Comparison of ENCODE assay signal across 10 cellular contexts in the genomic region with DNA sequence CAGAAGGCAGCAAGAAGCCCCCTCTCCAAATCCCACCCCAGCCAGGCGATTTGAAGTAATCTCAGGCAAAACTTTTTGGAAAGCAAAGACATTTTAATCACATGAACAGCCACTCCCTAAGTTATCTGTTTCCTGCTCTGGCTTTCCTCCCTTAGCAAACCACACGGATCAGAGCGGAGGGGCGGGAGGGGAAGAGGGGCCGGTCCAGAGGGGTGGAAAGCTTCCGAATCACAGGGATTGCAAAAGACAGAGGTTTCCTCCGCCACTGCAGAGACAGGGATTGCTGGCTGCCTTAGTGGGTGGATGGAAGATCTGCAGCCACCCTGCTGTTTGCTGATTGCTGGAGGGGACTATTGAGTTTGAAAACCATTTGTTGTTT. TPM values are rescaled to one million over a fixed set of nuclear protein-coding genes. Genes with fewer than 3 reads are reported as not detected.
DNase-seq lines count a peak whose midpoint lies in the region; ATAC-seq, FAIRE-seq and TF ChIP-seq lines count a peak whose summit lies in the region.
"Had no signal": no experiment of that assay in that cellular context is flagged by ENCODE, and none has a peak within 500 bp of the region (broad histone marks: within the 10 kb centered on the region; RNA-seq: fewer than 3 reads in every experiment).

No MANE protein-coding gene starts in this region.

- TF ChIP-seq EP300 in esophagus muscularis mucosa (IDR thresholded peaks at IDR 0.05) = no peak

- WGBS in esophagus muscularis mucosa = 21% methylated on average over 7 of the region's 7 CpGs

- H3K9me3 ChIP-seq in PC-3 (ENCODE audit: low read length) = no peaks in the 10 kb centered on the region
- H3K9me3 ChIP-seq in esophagus muscularis mucosa = no peaks in the 10 kb centered on the region

- peak overlapping the region; percentile 85 for H3K27ac Mint-ChIP-seq in mesothelial cell of epicardium

- H3K4me2 ChIP-seq in PC-3 (ENCODE audit: low read length) = peak overlapping the region; percentile 27

- H3K4me1 ChIP-seq in ACC112 (ENCODE audit: control insufficient read depth, insufficient read depth, low read length, unreplicated experiment) (peaks cover 75% of the 10 kb centered on the region), PC-3 (ENCODE audit: insufficient read depth, low read length) (peaks cover 28% of the 10 kb centered on the region), esophagus muscularis mucosa (no peaks in the 10 kb centered on the region)

- H3K27ac ChIP-seq in ACC112 (ENCODE audit: low read depth, low read length) = peak overlapping the region; percentile 23; the same call in 1 of the 2 replicates
- H3K27ac ChIP-seq in PC-3 (ENCODE audit: low read length) = peak overlapping the region; percentile 36
- no peak overlapping the region for H3K27ac ChIP-seq in esophagus muscularis mucosa (replicated peaks in 1 of 4)

- no peak for TF ChIP-seq POLR2A in esophagus muscularis mucosa (IDR thresholded peaks at IDR 0.05; ENCODE audit: low read depth)

- TF ChIP-seq CTCF in PC-3 (conservative IDR thresholded peaks at IDR 0.05; ENCODE audit: low read depth, low read length) (no peak), esophagus muscularis mucosa (IDR thresholded peaks at IDR 0.05) (no peak), mesothelial cell of epicardium (IDR thresholded peaks at IDR 0.05; ENCODE audit: unreplicated experiment) (no peak), D721Med (IDR thresholded peaks at IDR 0.05; ENCODE audit: insufficient read depth, missing control alignments) (no peak)

- no peaks in the 10 kb centered on the region for H3K27me3 Mint-ChIP-seq in mesothelial cell of epicardium (ENCODE audit: low read depth)

- POLR2A ChIA-PET in PC-3 (lab: Charles Lee; ENCODE audit: unreplicated experiment) = no interaction called here

- no peaks in the 10 kb centered on the region for H3K36me3 Mint-ChIP-seq in mesothelial cell of epicardium
- H3K36me3 Mint-ChIP-seq: naive B cell had no signal

- no peaks in the 10 kb centered on the region for H3K9me3 Mint-ChIP-seq in mesothelial cell of epicardium
- H3K9me3 Mint-ChIP-seq: naive B cell had no signal

- 0 out of 2 replicates have a peak overlapping the region, but pooled peaks have one; percentile 1 for H3K9ac ChIP-seq in PC-3 (ENCODE audit: low read length)

- no peak overlapping the region for H3K4me3 ChIP-seq in ACC112 (ENCODE audit: low read depth, low read length)
- H3K4me3 ChIP-seq in PC-3 (ENCODE audit: low read length) = no peak overlapping the region
- H3K4me3 ChIP-seq in esophagus muscularis mucosa = peak overlapping the region in 3 of 4 donors; percentile 9 to 38 (median 28)

- no peaks in the 10 kb centered on the region for H3F3A ChIP-seq in PC-3 (ENCODE audit: low read length, unreplicated experiment)

- H3K9me2 ChIP-seq in PC-3 (replicated peaks; ENCODE audit: low read length) = no peaks in the 10 kb centered on the region

- H3K79me2 ChIP-seq in ACC112 (ENCODE audit: control insufficient read depth, insufficient read depth, low read length, unreplicated experiment) (no peaks in the 10 kb centered on the region), PC-3 (ENCODE audit: low read length) (no peaks in the 10 kb centered on the region)

- H4K20me1 ChIP-seq in PC-3 (ENCODE audit: low read length) = no peaks in the 10 kb centered on the region

- CTCF ChIA-PET in PC-3 (lab: Charles Lee) = interaction anchor here (0.5 to 1.0 kb wide), 4 partner anchors 29 to 43 kb away, joined by 3 to 4 read pairs (median 3); no protein-coding TSS in a partner anchor

- no peak for FAIRE-seq in D721Med (lab: Jason Lieb, UNC)

- DNase-seq in PC-3 (peak; percentile 81), esophagus muscularis mucosa (ENCODE audit: extremely low spot score) (no peak), mesothelial cell of epicardium (ENCODE audit: low spot score in 2 of 2, unreplicated experiment in 2 of 2) (no peak), D721Med (ENCODE audit: insufficient read length, low spot score) (no peak), cerebellar cortex (ENCODE audit: low spot score) (no peak), NCI-H82 treated with DMSO at 0.1 percent for 48 hours (lab: John Stamatoyannopoulos, UW; ENCODE audit: unreplicated experiment) (no peak)
- DNase-seq: naive B cell, NCI-H1417 treated with DMSO at 0.1 percent for 48 hours had no signal

- H3K4me1 Mint-ChIP-seq in mesothelial cell of epicardium = peaks cover 73% of the 10 kb centered on the region

- H3K36me3 ChIP-seq in ACC112 (ENCODE audit: insufficient read depth, low read length) (no peaks in the 10 kb centered on the region), PC-3 (ENCODE audit: low read depth, low read length) (no peaks in the 10 kb centered on the region; the same call in 1 of the 2 replicates), esophagus muscularis mucosa (no peaks in the 10 kb centered on the region)

- no peak overlapping the region for H2AFZ ChIP-seq in ACC112 (ENCODE audit: low read length, unreplicated experiment)
- H2AFZ ChIP-seq in PC-3 (ENCODE audit: low read length) = no peak overlapping the region

- intact Hi-C loops in PC-3 (cut with micrococcal nuclease) = loop anchor here (1.0 kb wide), 2 partner anchors 40 to 84 kb away; no protein-coding TSS in a partner anchor
- intact Hi-C loops in esophagus muscularis mucosa (cut with DNase I) = loop anchor here (5.0 kb wide), 1 partner anchor 38 kb away; no protein-coding TSS in a partner anchor

- no peak overlapping the region for H3K4me3 Mint-ChIP-seq in mesothelial cell of epicardium
- H3K4me3 Mint-ChIP-seq: naive B cell had no signal

- ATAC-seq in PC-3 (peak; percentile 64), HG03439 (IDR thresholded peaks at IDR 0.05; ENCODE audit: unreplicated experiment) (no peak)

- H3K27me3 ChIP-seq in ACC112 (ENCODE audit: insufficient read depth, low read length) = no peaks in the 10 kb centered on the region
- H3K27me3 ChIP-seq in PC-3 (ENCODE audit: low read length) = no peaks in the 10 kb centered on the region
- no peaks in the 10 kb centered on the region for H3K27me3 ChIP-seq in esophagus muscularis mucosa

- no TSS peak for BruUV-seq in PC-3 (replicated peaks; lab: Mats Ljungman, UMichigan)

RNA-seq across cellular contexts. Expression of a gene that starts 41.2 kb away (rescaled TPM):
- 32.9 and 40.7 TPM in 2 replicates for total RNA-seq in PC-3 (2014; rRNA removed)
- total RNA-seq in esophagus muscularis mucosa = 100 to 1,000 TPM; 100 to 156 (median 120) TPM
- 31.8 to 34.0 TPM (median 33.2 TPM) in 3 replicates for total RNA-seq in mesothelial cell of epicardium

RNA-seq across cellular contexts. Expression of a gene that starts 57.0 kb away (rescaled TPM):
- total RNA-seq in PC-3 (2014; rRNA removed) (381 and 472 TPM in 2 replicates), esophagus muscularis mucosa (10 to 100 TPM; 19.5 to 42.2 (median 24.4) TPM), mesothelial cell of epicardium (35.1 to 37.3 TPM (median 36.3 TPM) in 3 replicates)

Comparison
In these comparisons a context has a peak if more than half of its experiments do, and no peak if none do; other contexts are left out.
1. H3K27ac ChIP-seq: peak in ACC112 (single experiment) and PC-3 (single experiment); none in esophagus muscularis mucosa (0 of 4).
2. H3K4me3 ChIP-seq: peak in esophagus muscularis mucosa (3 of 4); none in ACC112 (single experiment) and PC-3 (single experiment).